Comparison of ENCODE assay signal across 3 cellular contexts in genomic region chr2:181896286-181896685, GRCh38.
TF ChIP-seq lines count a peak whose summit lies in the region.

No MANE protein-coding gene starts in this region.

TF ChIP-seq in SK-N-SH, 30 proteins besides CTCF, POLR2A, EP300 and RAD21:
- TF ChIP-seq USF1 (IDR thresholded peaks at IDR 0.05; ENCODE audit: borderline replicate concordance, low read depth) (no peak), FOSL2 (IDR thresholded peaks at IDR 0.05; ENCODE audit: borderline replicate concordance, low read depth) (no peak), POLR2AphosphoS5 (IDR thresholded peaks at IDR 0.05; ENCODE audit: low read depth, low read length) (no peak), MEF2A (IDR thresholded peaks at IDR 0.05; ENCODE audit: borderline replicate concordance, low read depth) (no peak), SIN3A (IDR thresholded peaks at IDR 0.05; ENCODE audit: borderline replicate concordance, low read depth, low read length) (no peak), FOXM1 (IDR thresholded peaks at IDR 0.05; ENCODE audit: low read depth) (no peak), RFX5 (IDR thresholded peaks at IDR 0.05; ENCODE audit: low read length) (no peak), NFIC (IDR thresholded peaks at IDR 0.05; ENCODE audit: borderline replicate concordance) (no peak), PBX3 (IDR thresholded peaks at IDR 0.05) (no peak), ELF1 (IDR thresholded peaks at IDR 0.05) (no peak), GABPA (IDR thresholded peaks at IDR 0.05; ENCODE audit: low read depth) (no peak), GATA2 (CRISPR knock-in tag; IDR thresholded peaks at IDR 0.05) (no peak), TEAD4 (IDR thresholded peaks at IDR 0.05; ENCODE audit: borderline replicate concordance, insufficient read depth) (no peak), MAX (IDR thresholded peaks at IDR 0.05; ENCODE audit: low read depth) (no peak), ZBTB33 (IDR thresholded peaks at IDR 0.05; ENCODE audit: borderline replicate concordance, low read depth) (no peak), IRF3 (IDR thresholded peaks at IDR 0.05; ENCODE audit: low read depth, low read length) (no peak), SMC3 (IDR thresholded peaks at IDR 0.05; ENCODE audit: low read depth, low read length) (no peak)
TF ChIP-seq in SK-N-SH: peak in this region for 0.

TF ChIP-seq in SK-N-SH treated with all-trans-retinoic acid at 6 μM for 48 hours, 23 proteins besides CTCF, POLR2A, EP300 and RAD21 (continued from another document):
- no peak for TF ChIP-seq POU6F1 (CRISPR knock-in tag; IDR thresholded peaks at IDR 0.05; ENCODE audit: borderline replicate concordance, low read depth)
- TF ChIP-seq CSRNP3 (CRISPR knock-in tag; IDR thresholded peaks at IDR 0.05) = no peak
- TF ChIP-seq ZFP30 (CRISPR knock-in tag; IDR thresholded peaks at IDR 0.05) = no peak

TF ChIP-seq in endothelial cell of umbilical vein, 7 proteins besides CTCF, POLR2A, EP300 and RAD21 (continued from another document):
- TF ChIP-seq MYC (IDR thresholded peaks at IDR 0.05; ENCODE audit: low read depth, low read length) = no peak
- no peak for TF ChIP-seq GATA2 (IDR thresholded peaks at IDR 0.05; ENCODE audit: insufficient read depth, insufficient read length, low read depth, low read length)
